1 cellular context compared by ENCODE assay signal in genomic region chr6:75300206-75300605, GRCh38.
TF ChIP-seq lines count a peak whose summit lies in the region.

No MANE protein-coding gene starts in this region.

TF ChIP-seq in GM23338, 12 proteins besides CTCF, POLR2A, EP300 and RAD21:
- no peak for TF ChIP-seq JUNB (IDR thresholded peaks at IDR 0.05; ENCODE audit: unreplicated experiment)
- TF ChIP-seq NANOG (IDR thresholded peaks at IDR 0.05; ENCODE audit: borderline replicate concordance) = no peak
- TF ChIP-seq STAT1 (IDR thresholded peaks at IDR 0.05; ENCODE audit: unreplicated experiment) = no peak
- no peak for TF ChIP-seq ETS1 (IDR thresholded peaks at IDR 0.05)
- no peak for TF ChIP-seq POLR2AphosphoS5 (IDR thresholded peaks at IDR 0.05; ENCODE audit: low read depth)
- TF ChIP-seq EZH2 (IDR thresholded peaks at IDR 0.05; ENCODE audit: low read depth, unreplicated experiment) = no peak
- no peak for TF ChIP-seq ZNF331 (CRISPR knock-in tag; IDR thresholded peaks at IDR 0.05; ENCODE audit: low read depth)
- no peak for TF ChIP-seq CREB1 (CRISPR knock-in tag; IDR thresholded peaks at IDR 0.05; ENCODE audit: low read depth)
- no peak for TF ChIP-seq EZH2phosphoT487 (IDR thresholded peaks at IDR 0.05; ENCODE audit: unreplicated experiment)
- TF ChIP-seq ZNF462 (CRISPR knock-in tag; IDR thresholded peaks at IDR 0.05) = no peak
- TF ChIP-seq REST (IDR thresholded peaks at IDR 0.05; ENCODE audit: unreplicated experiment) = no peak
- TF ChIP-seq ZNF114 (CRISPR knock-in tag; IDR thresholded peaks at IDR 0.05) = no peak
